ENCODE assay signal across 10 cellular contexts in genomic region chr9:33155393-33155792, GRCh38. TPM values are rescaled to one million over a fixed set of nuclear protein-coding genes. Genes with fewer than 3 reads are reported as not detected.
DNase-seq lines count a peak whose midpoint lies in the region; ATAC-seq and TF ChIP-seq lines count a peak whose summit lies in the region.
"Had no signal": no experiment of that assay in that cellular context is flagged by ENCODE, and none has a peak within 500 bp of the region (broad histone marks: within the 10 kb centered on the region; RNA-seq: fewer than 3 reads in every experiment).

No MANE protein-coding gene starts in this region.

- H3K4me3 ChIP-seq in coronary artery = no peak overlapping the region

- H3K27ac ChIP-seq in coronary artery = peak overlapping the region in 1 of 2 donors; percentile 56

- DNase-seq in SKM-1 (lab: John Stamatoyannopoulos, UW; ENCODE audit: unreplicated experiment) (peak; percentile 23), SKM-1 treated with dmso at 0.1 percent for 144 hours (lab: John Stamatoyannopoulos, UW; ENCODE audit: unreplicated experiment) (no peak), OCI-M1 (lab: John Stamatoyannopoulos, UW) (peak; percentile 30), coronary artery (ENCODE audit: low spot score) (peak; percentile 58), renal cortical epithelial cell (ENCODE audit: low read depth) (peak; percentile 54)
- DNase-seq: islet precursor cell, NCI-H1105 treated with DMSO at 0.1 percent for 48 hours had no signal

- no peak for TF ChIP-seq CTCF in coronary artery (IDR thresholded peaks at IDR 0.05)

- ATAC-seq in HG02938 (IDR thresholded peaks at IDR 0.05; ENCODE audit: unreplicated experiment) (no peak), HG03378 (IDR thresholded peaks at IDR 0.05; ENCODE audit: unreplicated experiment) (no peak), GM21576 (IDR thresholded peaks at IDR 0.05; ENCODE audit: unreplicated experiment) (no peak)

RNA-seq across cellular contexts. Expression of gene B4GALT1, which starts 11.7 kb away (rescaled TPM):
- 37.7 and 113 TPM in 2 replicates for total RNA-seq in renal cortical epithelial cell
